ENCODE assay signal across 20 cellular contexts in the genomic region with DNA sequence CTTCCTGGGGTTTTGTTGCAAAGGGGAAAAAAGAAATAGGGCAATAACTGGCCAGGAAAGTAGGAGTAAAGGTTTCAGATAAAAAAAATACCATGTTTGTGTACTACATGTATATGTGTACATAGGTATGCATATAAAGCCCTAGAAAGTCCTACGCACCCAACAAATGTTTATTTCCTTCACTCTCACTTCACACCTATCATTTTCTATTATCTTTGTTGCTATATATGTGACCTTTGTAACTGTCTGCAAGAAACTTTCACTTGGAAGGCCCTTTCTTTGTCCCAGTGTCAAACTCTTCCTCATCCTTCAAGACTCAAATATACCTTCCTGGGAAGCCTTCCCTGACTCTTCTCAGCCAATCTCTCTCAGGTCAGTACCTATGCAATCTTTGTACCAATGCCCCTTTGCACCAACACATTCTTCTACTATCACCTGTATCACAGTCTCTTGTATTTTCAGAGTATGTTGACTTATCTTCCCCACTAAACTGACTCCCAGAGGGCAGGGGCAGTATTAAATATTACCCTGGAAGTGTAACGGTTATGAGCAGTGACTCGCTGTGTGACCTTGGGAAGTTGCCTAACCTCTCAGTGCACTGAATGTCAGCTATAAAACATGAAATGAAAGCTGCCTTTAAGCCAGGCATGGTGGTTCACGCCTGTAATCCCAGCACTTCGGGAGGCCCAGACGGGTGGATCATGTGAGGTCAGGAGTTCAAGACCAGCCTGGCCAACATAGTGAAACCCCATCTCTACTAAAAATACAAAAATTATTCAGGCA.
"Had no signal": no experiment of that assay in that cellular context is flagged by ENCODE, and none has a peak within 500 bp of the region (broad histone marks: within the 10 kb centered on the region; RNA-seq: fewer than 3 reads in every experiment).

No MANE protein-coding gene starts in this region.

- FAIRE-seq: kidney, urothelium cell line had no signal

- DNase-seq: cortex of kidney; dorsolateral prefrontal cortex; effector CD8-positive, alpha-beta T cell; foreskin melanocyte; head of caudate nucleus; kidney; left cardiac atrium; left ventricle myocardium superior; mesenchymal stem cell; midbrain; naive B cell; nephron progenitor cell; posterior cingulate gyrus; stimulated activated CD4-positive, alpha-beta T cell treated with anti-CD3 and anti-CD28 coated beads, Interleukin-2, amount 100 ng/mL, for 48 hours; stimulated activated naive CD4-positive, alpha-beta T cell treated with Interleukin-2 at 50 U/mL for 16 hours had no signal

- H3K4me3 ChIP-seq: dorsolateral prefrontal cortex, hepatocyte, lung, right atrium auricular region, smooth muscle cell had no signal

- H3K9me3 ChIP-seq: right atrium auricular region had no signal

- H3K27ac ChIP-seq: hepatocyte, right atrium auricular region had no signal

- H3K27me3 ChIP-seq: dorsolateral prefrontal cortex, hepatocyte, right atrium auricular region had no signal
